3 cellular contexts compared by ENCODE assay signal in genomic region chr9:110672873-110673508, GRCh38.
TF ChIP-seq lines count a peak whose summit lies in the region.

No MANE protein-coding gene starts in this region.

TF ChIP-seq in A549, 52 proteins besides CTCF, POLR2A, EP300 and RAD21:
- TF ChIP-seq MAFK (IDR thresholded peaks at IDR 0.05; ENCODE audit: partially characterized antibody) = peak; percentile 92
- no peak for TF ChIP-seq HES2 (IDR thresholded peaks at IDR 0.05)
- no peak for TF ChIP-seq ZSCAN20 (CRISPR knock-in tag; IDR thresholded peaks at IDR 0.05)
TF ChIP-seq in A549: peak in this region for 1.

TF ChIP-seq in K562, 482 proteins besides CTCF, POLR2A, EP300 and RAD21:
- TF ChIP-seq DLX4 (CRISPR knock-in tag; IDR thresholded peaks at IDR 0.05) = no peak
- TF ChIP-seq NCOA1 (IDR thresholded peaks at IDR 0.05; ENCODE audit: low read depth) = no peak
- peak; percentile 52 for TF ChIP-seq ZNF316 (IDR thresholded peaks at IDR 0.05)
- no peak for TF ChIP-seq GABPA (tag; conservative IDR thresholded peaks at IDR 0.05; ENCODE audit: low read depth)
- TF ChIP-seq MAFG (tag; conservative IDR thresholded peaks at IDR 0.05) = peak; percentile 29; the same call in 1 of the 2 replicates

TF ChIP-seq in GM23338, 12 proteins besides CTCF, POLR2A, EP300 and RAD21:
- TF ChIP-seq EZH2phosphoT487 (IDR thresholded peaks at IDR 0.05; ENCODE audit: unreplicated experiment) (no peak), STAT1 (IDR thresholded peaks at IDR 0.05; ENCODE audit: unreplicated experiment) (no peak), ZNF331 (CRISPR knock-in tag; IDR thresholded peaks at IDR 0.05; ENCODE audit: low read depth) (no peak), NANOG (IDR thresholded peaks at IDR 0.05; ENCODE audit: borderline replicate concordance) (no peak), ETS1 (IDR thresholded peaks at IDR 0.05) (no peak), EZH2 (IDR thresholded peaks at IDR 0.05; ENCODE audit: low read depth, unreplicated experiment) (no peak)
TF ChIP-seq in GM23338: peak in this region for 0.
